1 cellular context compared by ENCODE assay signal in the genomic region with DNA sequence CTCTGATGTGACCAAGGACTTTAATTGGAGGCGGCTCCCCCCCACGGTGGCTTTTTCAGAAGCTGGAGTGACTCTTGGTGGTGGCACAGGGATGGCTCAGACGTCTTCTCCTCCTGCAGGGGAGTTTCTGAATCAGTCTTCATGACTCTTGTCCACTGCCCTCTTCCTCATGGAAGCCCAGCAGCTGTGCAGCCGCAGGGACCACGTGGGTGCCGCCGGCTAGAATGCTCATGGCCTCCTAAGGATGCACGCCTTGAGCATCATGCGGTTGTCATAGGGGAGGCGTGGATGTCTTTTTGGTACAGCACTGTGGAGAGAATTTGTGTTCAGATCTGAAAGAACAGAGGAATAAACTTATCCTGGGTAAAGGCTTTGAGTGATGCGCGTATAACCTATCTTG.
TF ChIP-seq lines count a peak whose summit lies in the region.

No MANE protein-coding gene starts in this region.

TF ChIP-seq in SK-N-SH treated with all-trans-retinoic acid at 6 μM for 48 hours, 23 proteins besides CTCF, POLR2A, EP300 and RAD21 (continued from another document):
- TF ChIP-seq, protein P1, sequence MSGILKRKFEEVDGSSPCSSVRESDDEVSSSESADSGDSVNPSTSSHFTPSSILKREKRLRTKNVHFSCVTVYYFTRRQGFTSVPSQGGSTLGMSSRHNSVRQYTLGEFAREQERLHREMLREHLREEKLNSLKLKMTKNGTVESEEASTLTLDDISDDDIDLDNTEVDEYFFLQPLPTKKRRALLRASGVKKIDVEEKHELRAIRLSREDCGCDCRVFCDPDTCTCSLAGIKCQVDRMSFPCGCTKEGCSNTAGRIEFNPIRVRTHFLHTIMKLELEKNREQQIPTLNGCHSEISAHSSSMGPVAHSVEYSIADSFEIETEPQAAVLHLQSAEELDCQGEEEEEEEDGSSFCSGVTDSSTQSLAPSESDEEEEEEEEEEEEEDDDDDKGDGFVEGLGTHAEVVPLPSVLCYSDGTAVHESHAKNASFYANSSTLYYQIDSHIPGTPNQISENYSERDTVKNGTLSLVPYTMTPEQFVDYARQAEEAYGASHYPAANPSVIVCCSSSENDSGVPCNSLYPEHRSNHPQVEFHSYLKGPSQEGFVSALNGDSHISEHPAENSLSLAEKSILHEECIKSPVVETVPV (CRISPR knock-in tag; IDR thresholded peaks at IDR 0.05): no peak
- TF ChIP-seq ZNF8 (CRISPR knock-in tag; IDR thresholded peaks at IDR 0.05): no peak
- no peak for TF ChIP-seq ZNF565 (CRISPR knock-in tag; conservative IDR thresholded peaks at IDR 0.05; ENCODE audit: low read depth)
- no peak for TF ChIP-seq ZNF70 (CRISPR knock-in tag; IDR thresholded peaks at IDR 0.05)
- no peak for TF ChIP-seq BACH2 (CRISPR knock-in tag; IDR thresholded peaks at IDR 0.05; ENCODE audit: borderline replicate concordance)
- no peak for TF ChIP-seq ZFP3 (CRISPR knock-in tag; IDR thresholded peaks at IDR 0.05)
- no peak for TF ChIP-seq SNAI2 (CRISPR knock-in tag; IDR thresholded peaks at IDR 0.05)
- no peak for TF ChIP-seq RARB (CRISPR knock-in tag; IDR thresholded peaks at IDR 0.05)
